Comparison of ENCODE assay signal across 25 cellular contexts in the genomic region with DNA sequence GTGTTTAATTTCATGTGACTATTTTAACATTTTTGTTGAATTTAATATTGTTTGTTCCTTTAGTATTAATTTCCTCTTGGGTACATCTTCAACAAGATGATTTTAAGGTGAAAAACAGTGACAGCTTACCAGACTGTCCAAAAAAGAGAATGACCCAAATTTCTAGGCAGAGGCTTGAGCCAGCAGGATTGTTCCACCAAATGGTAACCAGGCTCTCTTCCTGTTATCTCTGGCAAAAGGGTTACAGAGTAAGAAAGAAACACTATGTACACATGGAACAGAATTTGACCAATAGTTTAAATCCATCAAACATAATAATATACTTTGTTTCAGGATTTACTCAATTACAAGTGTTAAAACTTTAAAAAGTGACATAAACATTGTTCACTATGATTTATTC.
"Had no signal": no experiment of that assay in that cellular context is flagged by ENCODE, and none has a peak within 500 bp of the region (broad histone marks: within the 10 kb centered on the region; RNA-seq: fewer than 3 reads in every experiment).

No MANE protein-coding gene starts in this region.

- DNase-seq: hippocampal formation; kidney glomerular epithelial cell; left colon; left lung; mesendoderm; naive B cell; natural killer cell; ovary; right cardiac atrium; stimulated activated CD4-positive, alpha-beta T cell treated with anti-CD3 and anti-CD28 coated beads, Interleukin-12 subunit alpha, Interleukin-12 subunit beta, amount 100 ng/mL, for 4 hours; stimulated activated CD4-positive, alpha-beta T cell treated with anti-CD3 and anti-CD28 coated beads, Interleukin-15, amount 100 ng/mL, for 24 hours; stimulated activated CD4-positive, alpha-beta T cell treated with anti-CD3 and anti-CD28 coated beads, Interleukin-2, amount 100 ng/mL, for 24 hours; stimulated activated CD4-positive, alpha-beta T cell treated with anti-CD3 and anti-CD28 coated beads, Interleukin-4, amount 100 ng/mL, for 1 hour; stimulated activated naive B cell treated with anti-CD40 and anti-IgM and Interleukin-4, amounts not matched to agents 10 μg/mL and 1 μg/mL and 100 μg/mL, for 72 hours; stimulated activated naive CD8-positive, alpha-beta T cell treated with anti-CD3 and anti-CD28 coated beads, Interleukin-15, Interleukin-2, amounts not matched to agents 100 U/mL and 50 U/mL, for 24 hours; stomach; testis; thyroid gland; transverse colon; upper lobe of left lung had no signal

- H3K9me3 ChIP-seq: left lung, ovary, stomach, testis, thyroid gland, transverse colon, upper lobe of left lung had no signal

- H3K4me1 ChIP-seq: left lung, stomach, testis, transverse colon, upper lobe of left lung had no signal

- H3K27me3 ChIP-seq: left lung, ovary, stomach, testis, thyroid gland, transverse colon, upper lobe of left lung had no signal

- H3K36me3 ChIP-seq: ovary, thyroid gland, transverse colon had no signal

- H3K4me3 ChIP-seq: left lung, lung, ovary, skin epidermis, stomach, testis, thyroid gland, transverse colon, upper lobe of left lung had no signal

- ATAC-seq: left colon; left lung; natural killer cell; sciatic nerve; stimulated activated naive B cell treated with anti-CD40 and anti-IgM and Interleukin-4, amounts not matched to agents 10 μg/mL and 1 μg/mL and 100 μg/mL, for 72 hours; stimulated activated naive CD8-positive, alpha-beta T cell treated with anti-CD3 and anti-CD28 coated beads, Interleukin-15, Interleukin-2, amounts not matched to agents 100 U/mL and 50 U/mL, for 24 hours had no signal

- H3K27ac ChIP-seq: left lung, ovary, skin epidermis, stomach, testis, thyroid gland, transverse colon, upper lobe of left lung had no signal

- FAIRE-seq: keratinocyte, urothelium cell line had no signal
